Comparison of ENCODE assay signal across 8 cellular contexts in genomic region chr10:46787321-46787615, GRCh38.
DNase-seq lines count a peak whose midpoint lies in the region; ATAC-seq and TF ChIP-seq lines count a peak whose summit lies in the region.

No MANE protein-coding gene starts in this region.

- no peaks in the 10 kb centered on the region for H3K9me3 Mint-ChIP-seq in activated T-cell treated with anti-CD3 and anti-CD28 coated beads, Interleukin-2, amount 50 U/mL, for 24 hours
- H3K9me3 Mint-ChIP-seq in T-cell, result no peaks in the 10 kb centered on the region
- H3K9me3 Mint-ChIP-seq in effector memory CD8-positive, alpha-beta T cell, result no peaks in the 10 kb centered on the region

- no peak for TF ChIP-seq POLR2A in suprapubic skin (IDR thresholded peaks at IDR 0.05)

- no peak overlapping the region for H2BK15ac ChIP-seq in mesenchymal stem cell (ENCODE audit: low read depth, poor library complexity, severe bottlenecking)

- CTCF ChIA-PET in T-cell (lab: Charles Lee), result no interaction called here

- H3K4me2 ChIP-seq in mesenchymal stem cell (ENCODE audit: low read length, poor library complexity, severe bottlenecking), result peak overlapping the region; percentile 48

- H3K27me3 ChIP-seq in mesenchymal stem cell (ENCODE audit: control insufficient read depth in 1 of 2, insufficient read depth in 1 of 2, low read length in 2 of 2) (no peaks in the 10 kb centered on the region), suprapubic skin (no peaks in the 10 kb centered on the region)

- no peak overlapping the region for H2BK12ac ChIP-seq in mesenchymal stem cell (ENCODE audit: low read length in 2 of 2)

- no peaks in the 10 kb centered on the region for H3K36me3 ChIP-seq in mesenchymal stem cell (ENCODE audit: control insufficient read depth in 1 of 2, insufficient read depth in 2 of 2, low read depth in 1 of 2, low read length in 2 of 2)
- H3K36me3 ChIP-seq in suprapubic skin, result no peaks in the 10 kb centered on the region

- H3K14ac ChIP-seq in mesenchymal stem cell (ENCODE audit: low read length in 2 of 2), result no peak overlapping the region

- peaks cover 10% of the 10 kb centered on the region for H3K4me1 Mint-ChIP-seq in activated T-cell treated with anti-CD3 and anti-CD28 coated beads, Interleukin-2, amount 50 U/mL, for 24 hours (ENCODE audit: low read depth)
- H3K4me1 Mint-ChIP-seq in T-cell, result peaks cover 3 to 6% (median 4%) of the 10 kb centered on the region in 3 donors
- H3K4me1 Mint-ChIP-seq in effector memory CD8-positive, alpha-beta T cell (ENCODE audit: low read depth in 2 of 2), result peaks cover 3% of the 10 kb centered on the region in 2 donors

- no peak overlapping the region for H2BK120ac ChIP-seq in mesenchymal stem cell (ENCODE audit: low read depth, low read length)

- H2AK5ac ChIP-seq in mesenchymal stem cell (ENCODE audit: low read length, severe bottlenecking), result no peak overlapping the region

- H3K9me3 ChIP-seq in mesenchymal stem cell (ENCODE audit: control insufficient read depth, low read length), result no peaks in the 10 kb centered on the region
- H3K9me3 ChIP-seq in suprapubic skin, result no peaks in the 10 kb centered on the region

- no peak overlapping the region for H2BK5ac ChIP-seq in mesenchymal stem cell (ENCODE audit: low read depth, low read length, poor library complexity, severe bottlenecking)

- no peak overlapping the region for H3K27ac Mint-ChIP-seq in activated T-cell treated with anti-CD3 and anti-CD28 coated beads, Interleukin-2, amount 50 U/mL, for 24 hours
- peak overlapping the region; percentile 71 to 92 for H3K27ac Mint-ChIP-seq in T-cell
- H3K27ac Mint-ChIP-seq in effector memory CD8-positive, alpha-beta T cell, result peak overlapping the region; percentile 76 to 93

- DNase-seq in activated T-cell treated with anti-CD3 and anti-CD28 coated beads, Interleukin-2, amount 50 U/mL, for 24 hours, result no peak
- no peak for DNase-seq in activated T-cell treated with anti-CD3 and anti-CD28 coated beads for 4 hours
- DNase-seq in T-cell, result peak in 10 of 34 experiments; percentile 1 to 37 (median 17)
- DNase-seq in effector memory CD8-positive, alpha-beta T cell, result peak in 1 of 3 experiments; percentile 1
- DNase-seq in mesenchymal stem cell, result peak; percentile 82
- peak in 1 of 2 donors; percentile 50 for DNase-seq in suprapubic skin (ENCODE audit: low spot score in 2 of 2)
- DNase-seq in amniotic stem cell (lab: John Stamatoyannopoulos, UW), result no peak

- no peak overlapping the region for H3K23ac ChIP-seq in mesenchymal stem cell (ENCODE audit: low read length in 2 of 2)

- ATAC-seq in HG03442 (IDR thresholded peaks at IDR 0.05; ENCODE audit: unreplicated experiment) (peak; percentile 60), T-cell (replicated peaks in 1 of 4) (peak; percentile 57 to 77 (median 74))
- peak; percentile 56 for ATAC-seq in effector memory CD8-positive, alpha-beta T cell (replicated peaks)

- H3K4me1 ChIP-seq in mesenchymal stem cell (ENCODE audit: control insufficient read depth, insufficient read depth, low read depth, low read length) (peaks cover 1% of the 10 kb centered on the region), suprapubic skin (peaks cover 3% of the 10 kb centered on the region)

- no peak overlapping the region for H2AFZ ChIP-seq in mesenchymal stem cell (ENCODE audit: low read depth, low read length)

- H3K4me3 ChIP-seq in mesenchymal stem cell (ENCODE audit: insufficient read depth in 1 of 2, low read depth in 1 of 2, low read length in 2 of 2) (peak overlapping the region in 1 of 2 experiments; percentile 82), suprapubic skin (peak overlapping the region; percentile 62)

- POLR2A ChIA-PET in T-cell (lab: Charles Lee), result no interaction called here

- no peak overlapping the region for H4K91ac ChIP-seq in mesenchymal stem cell (ENCODE audit: low read length)

- H3K27ac ChIP-seq in mesenchymal stem cell (ENCODE audit: low read length, poor library complexity, severe bottlenecking) (peak overlapping the region; percentile 51), suprapubic skin (no peak overlapping the region)

- H4K8ac ChIP-seq in mesenchymal stem cell (ENCODE audit: low read length), result no peak overlapping the region

- no peak for TF ChIP-seq EP300 in suprapubic skin (IDR thresholded peaks at IDR 0.05)

- peak overlapping the region; percentile 88 for H3K9ac ChIP-seq in mesenchymal stem cell (ENCODE audit: low read length)

- no peak for TF ChIP-seq CTCF in suprapubic skin (IDR thresholded peaks at IDR 0.05)

- no peak overlapping the region for H3K4ac ChIP-seq in mesenchymal stem cell (ENCODE audit: low read depth in 1 of 2, low read length in 2 of 2)

- peak overlapping the region in 1 of 2 experiments; percentile 37 for H3K18ac ChIP-seq in mesenchymal stem cell (ENCODE audit: low read depth in 1 of 2, low read length in 2 of 2)

- peaks cover 11% of the 10 kb centered on the region for H3K36me3 Mint-ChIP-seq in activated T-cell treated with anti-CD3 and anti-CD28 coated beads, Interleukin-2, amount 50 U/mL, for 24 hours (ENCODE audit: low read depth)
- H3K36me3 Mint-ChIP-seq in T-cell, result no peaks in the 10 kb centered on the region
- H3K36me3 Mint-ChIP-seq in effector memory CD8-positive, alpha-beta T cell (ENCODE audit: insufficient read depth), result peaks cover 12% of the 10 kb centered on the region

- WGBS in mesenchymal stem cell, result 7% methylated on average over 3 of the region's 6 CpGs
- 17% methylated on average over 4 of the region's 6 CpGs for WGBS in suprapubic skin

- peak overlapping the region; percentile 88 for H3K4me3 Mint-ChIP-seq in activated T-cell treated with anti-CD3 and anti-CD28 coated beads, Interleukin-2, amount 50 U/mL, for 24 hours
- peak overlapping the region; percentile 78 to 90 (median 87) for H3K4me3 Mint-ChIP-seq in T-cell
- peak overlapping the region; percentile 91 for H3K4me3 Mint-ChIP-seq in effector memory CD8-positive, alpha-beta T cell

- H3K27me3 Mint-ChIP-seq in activated T-cell treated with anti-CD3 and anti-CD28 coated beads, Interleukin-2, amount 50 U/mL, for 24 hours, result no peaks in the 10 kb centered on the region
- no peaks in the 10 kb centered on the region for H3K27me3 Mint-ChIP-seq in T-cell
- no peaks in the 10 kb centered on the region for H3K27me3 Mint-ChIP-seq in effector memory CD8-positive, alpha-beta T cell

- H3K79me1 ChIP-seq in mesenchymal stem cell (replicated peaks; ENCODE audit: low read length, poor library complexity, severe bottlenecking), result peaks cover 2% of the 10 kb centered on the region
